ENCODE assay signal across 9 cellular contexts in the genomic region with DNA sequence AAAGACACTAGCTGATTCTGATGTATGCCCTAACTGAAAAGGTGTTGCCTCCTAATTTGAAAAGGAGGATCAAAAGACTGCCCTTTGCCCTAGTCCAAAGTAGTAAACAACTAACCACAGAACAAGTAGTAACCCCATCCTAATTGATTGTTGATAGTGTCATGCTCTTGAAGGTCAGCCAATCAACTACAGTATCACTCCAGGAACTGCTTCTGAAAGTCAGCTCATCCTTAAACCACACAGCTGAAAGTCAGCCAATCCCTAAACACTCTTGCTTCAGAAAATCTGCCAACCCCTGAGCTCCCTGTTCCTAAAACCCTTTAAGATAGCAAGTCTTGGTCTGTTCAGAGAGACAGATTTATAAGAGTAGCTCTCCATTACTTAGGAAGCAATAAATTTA. TPM values are rescaled to one million over a fixed set of nuclear protein-coding genes. Genes with fewer than 3 reads are reported as not detected.
"Had no signal": no experiment of that assay in that cellular context is flagged by ENCODE, and none has a peak within 500 bp of the region (broad histone marks: within the 10 kb centered on the region; RNA-seq: fewer than 3 reads in every experiment).

No MANE protein-coding gene starts in this region.

- DNase-seq: GM23248, GOT3, H7, HFFc6, IMR-90 had no signal

- H3K4me3 Mint-ChIP-seq: HFFc6 had no signal

- H3K9me3 Mint-ChIP-seq: HFFc6 had no signal

- H3K27ac ChIP-seq: GM23248 had no signal

- H2AFZ ChIP-seq: GM23248 had no signal

- H3K27ac Mint-ChIP-seq: HFFc6 had no signal

- H3K36me3 ChIP-seq: HAP-1 had no signal

- ATAC-seq: HCT116 had no signal

- H3K4me3 ChIP-seq: GM23248, HAP-1 had no signal

- H3K9me3 ChIP-seq: HAP-1 had no signal

- H3K9ac ChIP-seq: GM23248 had no signal

RNA-seq across cellular contexts. Expression of gene CPO, which starts 51.6 kb away (rescaled TPM):
- total RNA-seq: GM23248, H4, HFFc6, HT-29, IMR-90 had no signal
- polyA plus RNA-seq: IMR-90 had no signal
